2 cellular contexts compared by ENCODE assay signal in the genomic region with DNA sequence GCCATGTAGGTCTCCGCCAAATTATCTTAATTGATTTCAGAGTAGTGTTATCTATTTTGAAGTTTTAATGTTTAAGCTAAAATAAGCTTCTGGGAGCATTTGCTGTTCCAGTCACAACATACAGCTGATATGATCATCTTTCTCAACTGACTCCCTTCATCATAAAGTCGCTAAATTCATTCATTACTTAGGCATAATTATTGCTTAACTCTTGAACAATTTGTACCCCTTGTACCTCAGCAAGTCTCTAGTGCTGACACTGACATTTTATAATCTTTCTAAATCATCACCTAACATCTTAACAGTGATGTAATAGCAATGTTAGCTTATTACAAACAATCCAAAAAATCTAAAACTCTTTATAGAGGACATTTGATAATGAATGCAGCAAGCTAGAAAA.
A peak's percentile ranks its signal among the peaks of the same experiment; 100 is the strongest.
TF ChIP-seq lines count a peak whose summit lies in the region.

No MANE protein-coding gene starts in this region.

TF ChIP-seq in HCT116, 20 proteins besides CTCF, POLR2A, EP300 and RAD21:
- TF ChIP-seq FOSL1 (IDR thresholded peaks at IDR 0.05; ENCODE audit: low read depth) (no peak), YY1 (IDR thresholded peaks at IDR 0.05; ENCODE audit: extremely low read depth, insufficient replicate concordance, low read depth, low read length) (no peak), CBX3 (IDR thresholded peaks at IDR 0.05; ENCODE audit: low read depth) (no peak), ELF1 (IDR thresholded peaks at IDR 0.05; ENCODE audit: borderline replicate concordance, low read depth) (no peak), ZNF274 (IDR thresholded peaks at IDR 0.05; ENCODE audit: low read depth, low read length) (no peak), SRF (IDR thresholded peaks at IDR 0.05; ENCODE audit: low read depth) (no peak), EGR1 (IDR thresholded peaks at IDR 0.05; ENCODE audit: low read depth) (no peak), POLR2AphosphoS5 (IDR thresholded peaks at IDR 0.05; ENCODE audit: low read depth, low read length) (no peak), SIN3A (IDR thresholded peaks at IDR 0.05; ENCODE audit: low read depth) (no peak), SP1 (IDR thresholded peaks at IDR 0.05; ENCODE audit: low read depth) (no peak), REST (IDR thresholded peaks at IDR 0.05; ENCODE audit: low read depth) (no peak), CEBPB (IDR thresholded peaks at IDR 0.05; ENCODE audit: low read depth) (no peak), EZH2phosphoT487 (IDR thresholded peaks at IDR 0.05; ENCODE audit: borderline replicate concordance) (no peak), ZFX (IDR thresholded peaks at IDR 0.05) (no peak)
- TF ChIP-seq, protein P1, sequence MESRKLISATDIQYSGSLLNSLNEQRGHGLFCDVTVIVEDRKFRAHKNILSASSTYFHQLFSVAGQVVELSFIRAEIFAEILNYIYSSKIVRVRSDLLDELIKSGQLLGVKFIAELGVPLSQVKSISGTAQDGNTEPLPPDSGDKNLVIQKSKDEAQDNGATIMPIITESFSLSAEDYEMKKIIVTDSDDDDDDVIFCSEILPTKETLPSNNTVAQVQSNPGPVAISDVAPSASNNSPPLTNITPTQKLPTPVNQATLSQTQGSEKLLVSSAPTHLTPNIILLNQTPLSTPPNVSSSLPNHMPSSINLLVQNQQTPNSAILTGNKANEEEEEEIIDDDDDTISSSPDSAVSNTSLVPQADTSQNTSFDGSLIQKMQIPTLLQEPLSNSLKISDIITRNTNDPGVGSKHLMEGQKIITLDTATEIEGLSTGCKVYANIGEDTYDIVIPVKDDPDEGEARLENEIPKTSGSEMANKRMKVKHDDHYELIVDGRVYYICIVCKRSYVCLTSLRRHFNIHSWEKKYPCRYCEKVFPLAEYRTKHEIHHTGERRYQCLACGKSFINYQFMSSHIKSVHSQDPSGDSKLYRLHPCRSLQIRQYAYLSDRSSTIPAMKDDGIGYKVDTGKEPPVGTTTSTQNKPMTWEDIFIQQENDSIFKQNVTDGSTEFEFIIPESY (IDR thresholded peaks at IDR 0.05; ENCODE audit: extremely low read depth, insufficient replicate concordance, low read length), result no peak
TF ChIP-seq in HCT116: peak in this region for 0.

TF ChIP-seq in IMR-90, 13 proteins besides CTCF, POLR2A, EP300 and RAD21:
- no peak for TF ChIP-seq RCOR1 (IDR thresholded peaks at IDR 0.05; ENCODE audit: insufficient replicate concordance, low read length)
- TF ChIP-seq MXI1 (IDR thresholded peaks at IDR 0.05; ENCODE audit: borderline replicate concordance, low read depth, low read length), result no peak
- no peak for TF ChIP-seq BHLHE40 (IDR thresholded peaks at IDR 0.05; ENCODE audit: low read depth, low read length)
- TF ChIP-seq CHD1 (IDR thresholded peaks at IDR 0.05; ENCODE audit: low read depth, low read length), result no peak
- peak; percentile 9; the same call in 1 of the 2 replicates for TF ChIP-seq CEBPB (IDR thresholded peaks at IDR 0.05; ENCODE audit: low read depth, low read length)
- TF ChIP-seq FOS (IDR thresholded peaks at IDR 0.05; ENCODE audit: low read depth, low read length), result no peak
